In the genomic region with DNA sequence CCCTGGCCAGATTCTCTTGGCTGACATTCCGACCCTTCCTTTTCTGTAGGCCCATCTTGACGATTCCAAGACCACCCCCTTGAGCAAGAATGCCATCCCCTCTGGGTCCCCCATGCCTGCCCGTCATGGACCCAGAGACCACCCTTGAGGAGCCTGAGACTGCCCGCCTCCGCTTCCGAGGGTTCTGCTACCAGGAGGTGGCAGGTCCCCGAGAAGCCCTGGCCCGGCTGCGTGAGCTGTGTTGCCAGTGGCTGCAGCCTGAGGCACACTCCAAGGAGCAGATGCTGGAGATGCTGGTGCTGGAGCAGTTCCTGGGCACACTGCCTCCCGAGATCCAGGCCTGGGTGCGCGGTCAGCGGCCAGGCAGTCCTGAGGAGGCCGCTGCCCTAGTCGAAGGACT, we compare ENCODE assay signal across 8 cellular contexts. TPM values are rescaled to one million over a fixed set of nuclear protein-coding genes. Genes with fewer than 3 reads are reported as not detected.
A peak's percentile ranks its signal among the peaks of the same experiment; 100 is the strongest.
DNase-seq lines count a peak whose midpoint lies in the region; ATAC-seq and TF ChIP-seq lines count a peak whose summit lies in the region.

No MANE protein-coding gene starts in this region.

- peaks cover 12% of the 10 kb centered on the region for H3K27me3 Mint-ChIP-seq in glutamatergic neuron (ENCODE audit: unreplicated experiment)

- H3K27me3 ChIP-seq in DOHH2 (ENCODE audit: control insufficient read depth, low read length): no peaks in the 10 kb centered on the region
- no peaks in the 10 kb centered on the region for H3K27me3 ChIP-seq in WERI-Rb-1 (ENCODE audit: insufficient read depth, low read depth, severe bottlenecking)

- peaks cover 22% of the 10 kb centered on the region for H3K4me1 ChIP-seq in DOHH2 (ENCODE audit: control insufficient read depth, low read length)

- peak overlapping the region; percentile 100 for H3K4me2 ChIP-seq in DOHH2 (ENCODE audit: low read length)

- TF ChIP-seq POLR2A in erythroblast (IDR thresholded peaks at IDR 0.05; ENCODE audit: low read length): no peak

- peaks cover 4% of the 10 kb centered on the region for H3K4me1 Mint-ChIP-seq in glutamatergic neuron (ENCODE audit: low read depth, unreplicated experiment)

- no peaks in the 10 kb centered on the region for H3K9me2 ChIP-seq in DOHH2 (replicated peaks; ENCODE audit: control insufficient read depth, low read length)

- peaks cover 9% of the 10 kb centered on the region for H3K9me3 Mint-ChIP-seq in glutamatergic neuron (ENCODE audit: unreplicated experiment)

- no peaks in the 10 kb centered on the region for H3K79me2 ChIP-seq in DOHH2 (ENCODE audit: control insufficient read depth, low read length)

- H3K27ac ChIP-seq in DOHH2 (ENCODE audit: low read depth, low read length): no peak overlapping the region
- H3K27ac ChIP-seq in WERI-Rb-1: peak overlapping the region; percentile 90

- ATAC-seq in HG02970 (IDR thresholded peaks at IDR 0.05; ENCODE audit: low FRiP score, unreplicated experiment): no peak
- ATAC-seq in HG02623 (IDR thresholded peaks at IDR 0.05; ENCODE audit: unreplicated experiment): no peak

- no peak for DNase-seq in WERI-Rb-1
- no peak for DNase-seq in glutamatergic neuron
- no peak for DNase-seq in skeletal muscle cell (ENCODE audit: low read depth)
- no peak for DNase-seq in erythroblast (lab: John Stamatoyannopoulos, UW)
- DNase-seq in SK-N-DZ (ENCODE audit: low spot score): no peak

- TF ChIP-seq CTCF in DOHH2 (IDR thresholded peaks at IDR 0.05; ENCODE audit: low read depth, low read length, poor library complexity, severe bottlenecking) (no peak), WERI-Rb-1 (IDR thresholded peaks at IDR 0.05; ENCODE audit: low read depth, low read length) (no peak), glutamatergic neuron (IDR thresholded peaks at IDR 0.05; ENCODE audit: partially characterized antibody, unreplicated experiment) (no peak)

- H3K36me3 ChIP-seq in DOHH2 (ENCODE audit: control insufficient read depth, low read length) (peaks cover 15% of the 10 kb centered on the region), WERI-Rb-1 (peaks cover 36% of the 10 kb centered on the region)

- peaks cover 12% of the 10 kb centered on the region for H3F3A ChIP-seq in DOHH2 (ENCODE audit: control insufficient read depth, insufficient read depth)

- no peaks in the 10 kb centered on the region for H3K9me3 ChIP-seq in DOHH2 (ENCODE audit: control insufficient read depth, insufficient read depth, low read length)
- no peaks in the 10 kb centered on the region for H3K9me3 ChIP-seq in WERI-Rb-1 (ENCODE audit: severe bottlenecking)

- H3K27ac Mint-ChIP-seq in glutamatergic neuron (ENCODE audit: unreplicated experiment): peak overlapping the region; percentile 79

- no peaks in the 10 kb centered on the region for H3K36me3 Mint-ChIP-seq in glutamatergic neuron (ENCODE audit: unreplicated experiment)

- peak overlapping the region; percentile 95 for H3K4me3 Mint-ChIP-seq in glutamatergic neuron (ENCODE audit: unreplicated experiment)

- H4K20me1 ChIP-seq in DOHH2 (ENCODE audit: control insufficient read depth, insufficient read depth, low read depth, low read length): no peaks in the 10 kb centered on the region; the same call in 1 of the 2 replicates

- H3K4me3 ChIP-seq in DOHH2 (ENCODE audit: low read length): peak overlapping the region; percentile 97
- H3K4me3 ChIP-seq in WERI-Rb-1 (ENCODE audit: low read depth, low read length): peak overlapping the region; percentile 70
- peak overlapping the region; percentile 67 for H3K4me3 ChIP-seq in skeletal muscle cell (ENCODE audit: low read depth, low read length)

RNA-seq across cellular contexts. Expression of gene ZNF446, which starts 1.0 kb away (rescaled TPM):
- 11.9 TPM for total RNA-seq in glutamatergic neuron (ENCODE audit: unreplicated experiment)
- polyA plus RNA-seq in SK-N-DZ (2014; cell fraction: cytosol; rRNA removed): 8.7 and 11.0 TPM in 2 replicates
- polyA plus RNA-seq in SK-N-DZ (2014; cell fraction: nucleus; rRNA removed): 15.4 and 21.0 TPM in 2 replicates

RNA-seq across cellular contexts. Expression of gene ZNF324, which starts 10.2 kb away (rescaled TPM):
- total RNA-seq in glutamatergic neuron (ENCODE audit: unreplicated experiment): 15.8 TPM
- 6.2 and 8.7 TPM in 2 replicates for polyA plus RNA-seq in SK-N-DZ (2014; cell fraction: cytosol; rRNA removed)
- 6.7 and 8.0 TPM in 2 replicates for polyA plus RNA-seq in SK-N-DZ (2014; cell fraction: nucleus; rRNA removed)

RNA-seq across cellular contexts. Expression of gene ZNF324B, which starts 25.7 kb away (rescaled TPM):
- total RNA-seq in glutamatergic neuron (ENCODE audit: unreplicated experiment): 9.9 TPM
- polyA plus RNA-seq in SK-N-DZ (2014; cell fraction: cytosol; rRNA removed): 3.3 and 3.5 TPM in 2 replicates
- polyA plus RNA-seq in SK-N-DZ (2014; cell fraction: nucleus; rRNA removed): 3.5 and 4.3 TPM in 2 replicates

RNA-seq across cellular contexts. Expression of gene SLC27A5, which starts 34.7 kb away (rescaled TPM):
- total RNA-seq in glutamatergic neuron (ENCODE audit: unreplicated experiment): 7.4 TPM
- polyA plus RNA-seq in SK-N-DZ (2014; cell fraction: cytosol; rRNA removed): 11.3 and 16.1 TPM in 2 replicates
- polyA plus RNA-seq in SK-N-DZ (2014; cell fraction: nucleus; rRNA removed): 5.9 and 7.5 TPM in 2 replicates

RNA-seq across cellular contexts. Expression of gene ZNF132, which starts 37.2 kb away (rescaled TPM):
- total RNA-seq in glutamatergic neuron (ENCODE audit: unreplicated experiment): 4.9 TPM
- polyA plus RNA-seq in SK-N-DZ (2014; cell fraction: cytosol; rRNA removed): 1.4 and 2.2 TPM in 2 replicates
- 1.2 and 1.3 TPM in 2 replicates for polyA plus RNA-seq in SK-N-DZ (2014; cell fraction: nucleus; rRNA removed)
